ENCODE assay signal across 1 cellular context in the genomic region with DNA sequence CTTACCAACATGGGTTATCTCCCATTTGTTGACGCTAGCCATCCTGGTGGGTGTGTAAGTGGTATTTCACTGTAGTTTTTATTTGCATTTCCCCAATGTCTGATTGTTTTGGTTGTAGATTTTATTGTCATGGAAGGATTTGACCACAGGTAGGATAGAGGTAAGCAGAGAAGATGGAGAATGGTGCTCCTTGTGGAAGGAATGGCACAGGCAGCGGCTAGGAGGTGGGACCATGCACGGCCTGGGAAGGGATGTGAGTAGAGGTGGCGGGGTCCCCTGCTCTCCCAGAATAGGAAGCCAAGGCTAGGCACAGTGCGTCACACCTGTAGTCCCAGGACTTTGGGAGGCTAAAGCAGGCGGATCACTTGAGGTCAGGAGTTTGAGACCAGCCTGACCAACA.
TF ChIP-seq lines count a peak whose summit lies in the region.

No MANE protein-coding gene starts in this region.

TF ChIP-seq in SK-N-SH treated with all-trans-retinoic acid at 6 μM for 48 hours, 23 proteins besides CTCF, POLR2A, EP300 and RAD21 (continued from another document):
- TF ChIP-seq, protein P1, sequence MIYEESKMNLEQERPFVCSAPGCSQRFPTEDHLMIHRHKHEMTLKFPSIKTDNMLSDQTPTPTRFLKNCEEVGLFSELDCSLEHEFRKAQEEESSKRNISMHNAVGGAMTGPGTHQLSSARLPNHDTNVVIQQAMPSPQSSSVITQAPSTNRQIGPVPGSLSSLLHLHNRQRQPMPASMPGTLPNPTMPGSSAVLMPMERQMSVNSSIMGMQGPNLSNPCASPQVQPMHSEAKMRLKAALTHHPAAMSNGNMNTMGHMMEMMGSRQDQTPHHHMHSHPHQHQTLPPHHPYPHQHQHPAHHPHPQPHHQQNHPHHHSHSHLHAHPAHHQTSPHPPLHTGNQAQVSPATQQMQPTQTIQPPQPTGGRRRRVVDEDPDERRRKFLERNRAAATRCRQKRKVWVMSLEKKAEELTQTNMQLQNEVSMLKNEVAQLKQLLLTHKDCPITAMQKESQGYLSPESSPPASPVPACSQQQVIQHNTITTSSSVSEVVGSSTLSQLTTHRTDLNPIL (CRISPR knock-in tag; IDR thresholded peaks at IDR 0.05; ENCODE audit: low read depth), result no peak
- no peak for TF ChIP-seq ZC3H10 (CRISPR knock-in tag; IDR thresholded peaks at IDR 0.05)
- TF ChIP-seq, protein P2, sequence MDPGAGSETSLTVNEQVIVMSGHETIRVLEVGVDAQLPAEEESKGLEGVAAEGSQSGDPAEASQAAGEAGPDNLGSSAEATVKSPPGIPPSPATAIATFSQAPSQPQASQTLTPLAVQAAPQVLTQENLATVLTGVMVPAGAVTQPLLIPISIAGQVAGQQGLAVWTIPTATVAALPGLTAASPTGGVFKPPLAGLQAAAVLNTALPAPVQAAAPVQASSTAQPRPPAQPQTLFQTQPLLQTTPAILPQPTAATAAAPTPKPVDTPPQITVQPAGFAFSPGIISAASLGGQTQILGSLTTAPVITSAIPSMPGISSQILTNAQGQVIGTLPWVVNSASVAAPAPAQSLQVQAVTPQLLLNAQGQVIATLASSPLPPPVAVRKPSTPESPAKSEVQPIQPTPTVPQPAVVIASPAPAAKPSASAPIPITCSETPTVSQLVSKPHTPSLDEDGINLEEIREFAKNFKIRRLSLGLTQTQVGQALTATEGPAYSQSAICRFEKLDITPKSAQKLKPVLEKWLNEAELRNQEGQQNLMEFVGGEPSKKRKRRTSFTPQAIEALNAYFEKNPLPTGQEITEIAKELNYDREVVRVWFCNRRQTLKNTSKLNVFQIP (CRISPR knock-in tag; IDR thresholded peaks at IDR 0.05; ENCODE audit: borderline replicate concordance, low read depth), result no peak
- no peak for TF ChIP-seq SNAI2 (CRISPR knock-in tag; IDR thresholded peaks at IDR 0.05)
